In the genomic region with DNA sequence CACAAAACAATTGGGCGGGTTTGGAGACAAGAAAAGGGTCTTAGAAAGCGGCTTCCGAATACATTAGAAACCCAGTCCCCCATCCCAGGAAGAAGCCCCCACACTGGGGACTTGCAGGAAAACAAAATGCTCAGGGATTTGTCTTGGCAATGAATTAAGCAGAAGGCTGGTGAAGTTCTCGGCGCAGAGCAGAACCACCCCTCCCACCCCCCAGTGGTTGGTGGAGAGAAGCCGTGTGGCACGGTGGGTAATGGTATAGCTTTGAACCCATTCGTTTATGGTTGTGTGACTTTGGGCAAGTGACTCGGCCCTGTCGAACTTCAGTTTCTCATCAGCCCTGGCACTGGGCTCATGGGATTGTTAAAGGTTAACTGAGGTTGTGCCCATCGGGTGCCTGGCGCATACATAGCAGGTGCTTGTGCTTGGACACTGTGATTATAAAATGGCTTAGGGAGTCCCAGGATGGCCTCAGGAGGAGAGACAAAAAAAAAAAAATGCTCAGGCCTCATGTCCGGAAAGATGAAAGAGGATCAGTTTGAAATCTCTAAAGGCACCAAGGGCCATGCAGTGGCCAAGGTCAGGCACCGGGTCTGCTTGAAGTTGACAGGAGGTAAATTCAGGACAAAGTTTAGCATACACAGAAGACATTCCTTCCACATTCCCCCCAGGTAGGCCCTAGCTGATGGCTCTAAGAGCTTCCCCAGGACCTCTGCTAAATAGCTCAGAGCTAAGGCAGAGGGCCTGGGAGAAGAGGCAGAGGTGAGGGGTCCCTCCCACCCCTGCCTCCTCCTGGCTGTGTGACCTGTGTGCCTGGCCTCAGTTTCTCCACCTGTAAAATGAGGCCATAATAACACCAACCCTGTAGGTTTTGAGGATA, we compare ENCODE assay signal across 1 cellular context.
TF ChIP-seq lines count a peak whose summit lies in the region.

No MANE protein-coding gene starts in this region.

TF ChIP-seq in HepG2, 621 proteins besides CTCF, POLR2A, EP300 and RAD21 (continued from another document and continues in another):
- TF ChIP-seq ATF1 (CRISPR knock-in tag; IDR thresholded peaks at IDR 0.05), result peak; percentile 64; the same call in 1 of the 2 replicates
- no peak for TF ChIP-seq ZNF720 (CRISPR knock-in tag; IDR thresholded peaks at IDR 0.05)
- no peak; the same call in 1 of the 2 replicates for TF ChIP-seq ZBTB1 (CRISPR knock-in tag; IDR thresholded peaks at IDR 0.05; ENCODE audit: borderline replicate concordance)
- TF ChIP-seq TEAD3 (CRISPR knock-in tag; optimal IDR thresholded peaks at IDR 0.05; ENCODE audit: borderline replicate concordance), result peak; percentile 98
- no peak; the same call in 1 of the 2 replicates for TF ChIP-seq ZBTB3 (CRISPR knock-in tag; IDR thresholded peaks at IDR 0.05; ENCODE audit: borderline replicate concordance, low read depth)
- 0 out of 2 replicates have a peak, but pooled peaks have one; percentile 44 for TF ChIP-seq ARNT2 (CRISPR knock-in tag; IDR thresholded peaks at IDR 0.05; ENCODE audit: low read depth)
- TF ChIP-seq ETV6 (CRISPR knock-in tag; conservative IDR thresholded peaks at IDR 0.05), result peak; percentile 87; the same call in 1 of the 2 replicates
- peak; percentile 68 for TF ChIP-seq MXD4 (CRISPR knock-in tag; IDR thresholded peaks at IDR 0.05)
- TF ChIP-seq HHEX (CRISPR knock-in tag; IDR thresholded peaks at IDR 0.05), result peak; percentile 80; the same call in 1 of the 2 replicates
- TF ChIP-seq, protein P1, sequence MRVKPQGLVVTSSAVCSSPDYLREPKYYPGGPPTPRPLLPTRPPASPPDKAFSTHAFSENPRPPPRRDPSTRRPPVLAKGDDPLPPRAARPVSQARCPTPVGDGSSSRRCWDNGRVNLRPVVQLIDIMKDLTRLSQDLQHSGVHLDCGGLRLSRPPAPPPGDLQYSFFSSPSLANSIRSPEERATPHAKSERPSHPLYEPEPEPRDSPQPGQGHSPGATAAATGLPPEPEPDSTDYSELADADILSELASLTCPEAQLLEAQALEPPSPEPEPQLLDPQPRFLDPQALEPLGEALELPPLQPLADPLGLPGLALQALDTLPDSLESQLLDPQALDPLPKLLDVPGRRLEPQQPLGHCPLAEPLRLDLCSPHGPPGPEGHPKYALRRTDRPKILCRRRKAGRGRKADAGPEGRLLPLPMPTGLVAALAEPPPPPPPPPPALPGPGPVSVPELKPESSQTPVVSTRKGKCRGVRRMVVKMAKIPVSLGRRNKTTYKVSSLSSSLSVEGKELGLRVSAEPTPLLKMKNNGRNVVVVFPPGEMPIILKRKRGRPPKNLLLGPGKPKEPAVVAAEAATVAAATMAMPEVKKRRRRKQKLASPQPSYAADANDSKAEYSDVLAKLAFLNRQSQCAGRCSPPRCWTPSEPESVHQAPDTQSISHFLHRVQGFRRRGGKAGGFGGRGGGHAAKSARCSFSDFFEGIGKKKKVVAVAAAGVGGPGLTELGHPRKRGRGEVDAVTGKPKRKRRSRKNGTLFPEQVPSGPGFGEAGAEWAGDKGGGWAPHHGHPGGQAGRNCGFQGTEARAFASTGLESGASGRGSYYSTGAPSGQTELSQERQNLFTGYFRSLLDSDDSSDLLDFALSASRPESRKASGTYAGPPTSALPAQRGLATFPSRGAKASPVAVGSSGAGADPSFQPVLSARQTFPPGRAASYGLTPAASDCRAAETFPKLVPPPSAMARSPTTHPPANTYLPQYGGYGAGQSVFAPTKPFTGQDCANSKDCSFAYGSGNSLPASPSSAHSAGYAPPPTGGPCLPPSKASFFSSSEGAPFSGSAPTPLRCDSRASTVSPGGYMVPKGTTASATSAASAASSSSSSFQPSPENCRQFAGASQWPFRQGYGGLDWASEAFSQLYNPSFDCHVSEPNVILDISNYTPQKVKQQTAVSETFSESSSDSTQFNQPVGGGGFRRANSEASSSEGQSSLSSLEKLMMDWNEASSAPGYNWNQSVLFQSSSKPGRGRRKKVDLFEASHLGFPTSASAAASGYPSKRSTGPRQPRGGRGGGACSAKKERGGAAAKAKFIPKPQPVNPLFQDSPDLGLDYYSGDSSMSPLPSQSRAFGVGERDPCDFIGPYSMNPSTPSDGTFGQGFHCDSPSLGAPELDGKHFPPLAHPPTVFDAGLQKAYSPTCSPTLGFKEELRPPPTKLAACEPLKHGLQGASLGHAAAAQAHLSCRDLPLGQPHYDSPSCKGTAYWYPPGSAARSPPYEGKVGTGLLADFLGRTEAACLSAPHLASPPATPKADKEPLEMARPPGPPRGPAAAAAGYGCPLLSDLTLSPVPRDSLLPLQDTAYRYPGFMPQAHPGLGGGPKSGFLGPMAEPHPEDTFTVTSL (CRISPR knock-in tag; IDR thresholded peaks at IDR 0.05; ENCODE audit: borderline replicate concordance), result peak; percentile 97
- no peak for TF ChIP-seq HCFC1 (IDR thresholded peaks at IDR 0.05; ENCODE audit: low read depth, low read length)
- no peak; the same call in 1 of the 2 replicates for TF ChIP-seq RARG (CRISPR knock-in tag; IDR thresholded peaks at IDR 0.05; ENCODE audit: low read depth)
- TF ChIP-seq ZBTB42 (CRISPR knock-in tag; IDR thresholded peaks at IDR 0.05), result 0 out of 2 replicates have a peak, but pooled peaks have one; percentile 21
- no peak for TF ChIP-seq NFE2L2 (IDR thresholded peaks at IDR 0.05; ENCODE audit: low read length)
- TF ChIP-seq, protein P2, sequence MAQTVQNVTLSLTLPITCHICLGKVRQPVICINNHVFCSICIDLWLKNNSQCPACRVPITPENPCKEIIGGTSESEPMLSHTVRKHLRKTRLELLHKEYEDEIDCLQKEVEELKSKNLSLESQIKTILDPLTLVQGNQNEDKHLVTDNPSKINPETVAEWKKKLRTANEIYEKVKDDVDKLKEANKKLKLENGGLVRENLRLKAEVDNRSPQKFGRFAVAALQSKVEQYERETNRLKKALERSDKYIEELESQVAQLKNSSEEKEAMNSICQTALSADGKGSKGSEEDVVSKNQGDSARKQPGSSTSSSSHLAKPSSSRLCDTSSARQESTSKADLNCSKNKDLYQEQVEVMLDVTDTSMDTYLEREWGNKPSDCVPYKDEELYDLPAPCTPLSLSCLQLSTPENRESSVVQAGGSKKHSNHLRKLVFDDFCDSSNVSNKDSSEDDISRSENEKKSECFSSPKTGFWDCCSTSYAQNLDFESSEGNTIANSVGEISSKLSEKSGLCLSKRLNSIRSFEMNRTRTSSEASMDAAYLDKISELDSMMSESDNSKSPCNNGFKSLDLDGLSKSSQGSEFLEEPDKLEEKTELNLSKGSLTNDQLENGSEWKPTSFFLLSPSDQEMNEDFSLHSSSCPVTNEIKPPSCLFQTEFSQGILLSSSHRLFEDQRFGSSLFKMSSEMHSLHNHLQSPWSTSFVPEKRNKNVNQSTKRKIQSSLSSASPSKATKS (CRISPR knock-in tag; IDR thresholded peaks at IDR 0.05), result peak; percentile 57; the same call in 1 of the 2 replicates
- peak; percentile 99 for TF ChIP-seq ISL2 (CRISPR knock-in tag; IDR thresholded peaks at IDR 0.05)
- TF ChIP-seq NFE2 (CRISPR knock-in tag; IDR thresholded peaks at IDR 0.05), result no peak
- TF ChIP-seq ZNF33A (CRISPR knock-in tag; IDR thresholded peaks at IDR 0.05; ENCODE audit: borderline replicate concordance), result no peak
- peak; percentile 60 for TF ChIP-seq ZNF547 (CRISPR knock-in tag; IDR thresholded peaks at IDR 0.05)
- peak; percentile 96 for TF ChIP-seq PITX1 (CRISPR knock-in tag; IDR thresholded peaks at IDR 0.05)
- TF ChIP-seq KDM1A (CRISPR knock-in tag; IDR thresholded peaks at IDR 0.05), result 0 out of 2 replicates have a peak, but pooled peaks have one; percentile 14
- peak; percentile 9; the same call in 1 of the 2 replicates for TF ChIP-seq ZIK1 (CRISPR knock-in tag; IDR thresholded peaks at IDR 0.05; ENCODE audit: borderline replicate concordance, low read depth)
- TF ChIP-seq ZFP62 (CRISPR knock-in tag; IDR thresholded peaks at IDR 0.05), result no peak
- TF ChIP-seq, protein P3, sequence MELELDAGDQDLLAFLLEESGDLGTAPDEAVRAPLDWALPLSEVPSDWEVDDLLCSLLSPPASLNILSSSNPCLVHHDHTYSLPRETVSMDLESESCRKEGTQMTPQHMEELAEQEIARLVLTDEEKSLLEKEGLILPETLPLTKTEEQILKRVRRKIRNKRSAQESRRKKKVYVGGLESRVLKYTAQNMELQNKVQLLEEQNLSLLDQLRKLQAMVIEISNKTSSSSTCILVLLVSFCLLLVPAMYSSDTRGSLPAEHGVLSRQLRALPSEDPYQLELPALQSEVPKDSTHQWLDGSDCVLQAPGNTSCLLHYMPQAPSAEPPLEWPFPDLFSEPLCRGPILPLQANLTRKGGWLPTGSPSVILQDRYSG (CRISPR knock-in tag; IDR thresholded peaks at IDR 0.05), result peak; percentile 76
- peak; percentile 98 for TF ChIP-seq NR2F6 (IDR thresholded peaks at IDR 0.05)
- peak; percentile 97 for TF ChIP-seq NR2F6 (CRISPR knock-in tag; IDR thresholded peaks at IDR 0.05)
- peak; percentile 62; the same call in 1 of the 2 replicates for TF ChIP-seq ZNF670 (CRISPR knock-in tag; IDR thresholded peaks at IDR 0.05; ENCODE audit: borderline replicate concordance)
- peak; percentile 93; the same call in 1 of the 2 replicates for TF ChIP-seq HOXD1 (CRISPR knock-in tag; IDR thresholded peaks at IDR 0.05)
- TF ChIP-seq ZNF143 (CRISPR knock-in tag; IDR thresholded peaks at IDR 0.05), result peak; percentile 68
- TF ChIP-seq, protein P4, sequence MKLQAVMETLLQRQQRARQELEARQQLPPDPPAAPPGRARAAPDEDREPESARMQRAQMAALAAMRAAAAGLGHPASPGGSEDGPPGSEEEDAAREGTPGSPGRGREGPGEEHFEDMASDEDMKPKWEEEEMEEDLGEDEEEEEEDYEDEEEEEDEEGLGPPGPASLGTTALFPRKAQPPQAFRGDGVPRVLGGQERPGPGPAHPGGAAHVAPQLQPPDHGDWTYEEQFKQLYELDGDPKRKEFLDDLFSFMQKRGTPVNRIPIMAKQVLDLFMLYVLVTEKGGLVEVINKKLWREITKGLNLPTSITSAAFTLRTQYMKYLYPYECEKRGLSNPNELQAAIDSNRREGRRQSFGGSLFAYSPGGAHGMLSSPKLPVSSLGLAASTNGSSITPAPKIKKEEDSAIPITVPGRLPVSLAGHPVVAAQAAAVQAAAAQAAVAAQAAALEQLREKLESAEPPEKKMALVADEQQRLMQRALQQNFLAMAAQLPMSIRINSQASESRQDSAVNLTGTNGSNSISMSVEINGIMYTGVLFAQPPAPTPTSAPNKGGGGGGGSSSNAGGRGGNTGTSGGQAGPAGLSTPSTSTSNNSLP (IDR thresholded peaks at IDR 0.05; ENCODE audit: low read depth, low read length), result peak; percentile 25; the same call in 1 of the 2 replicates
- TF ChIP-seq CBX2 (IDR thresholded peaks at IDR 0.05; ENCODE audit: low read depth, low read length), result no peak
- no peak for TF ChIP-seq CBX2 (CRISPR knock-in tag; IDR thresholded peaks at IDR 0.05; ENCODE audit: low read depth)
- TF ChIP-seq, protein P5, sequence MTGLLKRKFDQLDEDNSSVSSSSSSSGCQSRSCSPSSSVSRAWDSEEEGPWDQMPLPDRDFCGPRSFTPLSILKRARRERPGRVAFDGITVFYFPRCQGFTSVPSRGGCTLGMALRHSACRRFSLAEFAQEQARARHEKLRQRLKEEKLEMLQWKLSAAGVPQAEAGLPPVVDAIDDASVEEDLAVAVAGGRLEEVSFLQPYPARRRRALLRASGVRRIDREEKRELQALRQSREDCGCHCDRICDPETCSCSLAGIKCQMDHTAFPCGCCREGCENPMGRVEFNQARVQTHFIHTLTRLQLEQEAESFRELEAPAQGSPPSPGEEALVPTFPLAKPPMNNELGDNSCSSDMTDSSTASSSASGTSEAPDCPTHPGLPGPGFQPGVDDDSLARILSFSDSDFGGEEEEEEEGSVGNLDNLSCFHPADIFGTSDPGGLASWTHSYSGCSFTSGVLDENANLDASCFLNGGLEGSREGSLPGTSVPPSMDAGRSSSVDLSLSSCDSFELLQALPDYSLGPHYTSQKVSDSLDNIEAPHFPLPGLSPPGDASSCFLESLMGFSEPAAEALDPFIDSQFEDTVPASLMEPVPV (CRISPR knock-in tag; IDR thresholded peaks at IDR 0.05), result no peak; the same call in 1 of the 2 replicates
- peak; percentile 98 for TF ChIP-seq HMG20A (CRISPR knock-in tag; IDR thresholded peaks at IDR 0.05; ENCODE audit: borderline replicate concordance)
- TF ChIP-seq, protein P6, sequence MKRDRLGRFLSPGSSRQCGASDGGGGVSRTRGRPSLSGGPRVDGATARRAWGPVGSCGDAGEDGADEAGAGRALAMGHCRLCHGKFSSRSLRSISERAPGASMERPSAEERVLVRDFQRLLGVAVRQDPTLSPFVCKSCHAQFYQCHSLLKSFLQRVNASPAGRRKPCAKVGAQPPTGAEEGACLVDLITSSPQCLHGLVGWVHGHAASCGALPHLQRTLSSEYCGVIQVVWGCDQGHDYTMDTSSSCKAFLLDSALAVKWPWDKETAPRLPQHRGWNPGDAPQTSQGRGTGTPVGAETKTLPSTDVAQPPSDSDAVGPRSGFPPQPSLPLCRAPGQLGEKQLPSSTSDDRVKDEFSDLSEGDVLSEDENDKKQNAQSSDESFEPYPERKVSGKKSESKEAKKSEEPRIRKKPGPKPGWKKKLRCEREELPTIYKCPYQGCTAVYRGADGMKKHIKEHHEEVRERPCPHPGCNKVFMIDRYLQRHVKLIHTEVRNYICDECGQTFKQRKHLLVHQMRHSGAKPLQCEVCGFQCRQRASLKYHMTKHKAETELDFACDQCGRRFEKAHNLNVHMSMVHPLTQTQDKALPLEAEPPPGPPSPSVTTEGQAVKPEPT (CRISPR knock-in tag; IDR thresholded peaks at IDR 0.05; ENCODE audit: low read depth), result peak; percentile 19; the same call in 1 of the 2 replicates
- TF ChIP-seq, protein P7, sequence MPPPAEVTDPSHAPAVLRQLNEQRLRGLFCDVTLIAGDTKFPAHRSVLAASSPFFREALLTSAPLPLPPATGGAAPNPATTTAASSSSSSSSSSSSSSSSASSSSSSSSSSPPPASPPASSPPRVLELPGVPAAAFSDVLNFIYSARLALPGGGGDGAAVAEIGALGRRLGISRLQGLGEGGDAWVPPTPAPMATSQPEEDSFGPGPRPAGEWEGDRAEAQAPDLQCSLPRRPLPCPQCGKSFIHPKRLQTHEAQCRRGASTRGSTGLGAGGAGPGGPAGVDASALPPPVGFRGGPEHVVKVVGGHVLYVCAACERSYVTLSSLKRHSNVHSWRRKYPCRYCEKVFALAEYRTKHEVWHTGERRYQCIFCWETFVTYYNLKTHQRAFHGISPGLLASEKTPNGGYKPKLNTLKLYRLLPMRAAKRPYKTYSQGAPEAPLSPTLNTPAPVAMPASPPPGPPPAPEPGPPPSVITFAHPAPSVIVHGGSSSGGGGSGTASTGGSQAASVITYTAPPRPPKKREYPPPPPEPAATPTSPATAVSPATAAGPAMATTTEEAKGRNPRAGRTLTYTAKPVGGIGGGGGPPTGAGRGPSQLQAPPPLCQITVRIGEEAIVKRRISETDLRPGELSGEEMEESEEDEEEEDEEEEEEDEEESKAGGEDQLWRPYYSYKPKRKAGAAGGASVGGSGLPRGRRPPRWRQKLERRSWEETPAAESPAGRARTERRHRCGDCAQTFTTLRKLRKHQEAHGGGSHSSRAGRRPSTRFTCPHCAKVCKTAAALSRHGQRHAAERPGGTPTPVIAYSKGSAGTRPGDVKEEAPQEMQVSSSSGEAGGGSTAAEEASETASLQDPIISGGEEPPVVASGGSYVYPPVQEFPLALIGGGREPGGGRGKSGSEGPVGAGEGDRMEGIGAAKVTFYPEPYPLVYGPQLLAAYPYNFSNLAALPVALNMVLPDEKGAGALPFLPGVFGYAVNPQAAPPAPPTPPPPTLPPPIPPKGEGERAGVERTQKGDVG (CRISPR knock-in tag; IDR thresholded peaks at IDR 0.05; ENCODE audit: borderline replicate concordance), result peak; percentile 94
- TF ChIP-seq ZC3H13 (CRISPR knock-in tag; IDR thresholded peaks at IDR 0.05), result peak; percentile 75; the same call in 1 of the 2 replicates
